Comparison of ENCODE assay signal across 5 cellular contexts in the genomic region with DNA sequence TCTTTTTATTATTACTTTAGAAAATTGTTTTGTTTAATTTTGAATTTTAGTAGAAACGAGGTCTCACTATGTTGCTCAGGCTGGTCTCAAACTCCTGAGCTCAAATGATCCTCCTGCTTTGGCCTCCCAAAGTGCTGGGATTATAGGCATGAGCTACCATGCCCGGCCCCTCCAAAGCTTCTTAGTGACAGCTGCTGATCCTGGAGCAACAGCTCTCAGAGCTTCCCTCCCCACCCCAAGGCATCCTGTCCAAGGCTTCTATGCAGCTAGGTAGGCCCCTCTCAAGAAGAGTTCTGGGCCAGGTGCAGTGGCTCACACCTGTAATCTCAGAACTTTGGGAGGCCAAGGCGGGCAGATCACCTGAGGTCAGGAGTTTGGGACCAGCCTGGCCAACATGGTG. TPM values are rescaled to one million over a fixed set of nuclear protein-coding genes. Genes with fewer than 3 reads are reported as not detected.
"Had no signal": no experiment of that assay in that cellular context is flagged by ENCODE, and none has a peak within 500 bp of the region (broad histone marks: within the 10 kb centered on the region; RNA-seq: fewer than 3 reads in every experiment).

No MANE protein-coding gene starts in this region.

RNA-seq across cellular contexts. Expression of a gene that starts 32.3 kb away (rescaled TPM):
- total RNA-seq: PC-3, PC-9, RPMI7951, SK-MEL-5 had no signal
- polyA plus RNA-seq: SK-N-SH had no signal
